In genomic region chr16:1413684-1414531, GRCh38 we compare ENCODE assay signal across 1 cellular context.
TF ChIP-seq lines count a peak whose summit lies in the region.

No MANE protein-coding gene starts in this region.

TF ChIP-seq in WTC11, 78 proteins besides CTCF, POLR2A, EP300 and RAD21 (continued from another document):
- peak; percentile 53; the same call in 1 of the 2 replicates for TF ChIP-seq FOXP1 (CRISPR knock-in tag; IDR thresholded peaks at IDR 0.05; ENCODE audit: borderline replicate concordance)
- no peak for TF ChIP-seq STAT6 (CRISPR knock-in tag; conservative IDR thresholded peaks at IDR 0.05; ENCODE audit: low read depth)
TF ChIP-seq in WTC11: peak in this region for 10.
